Comparison of ENCODE assay signal across 11 cellular contexts in the genomic region with DNA sequence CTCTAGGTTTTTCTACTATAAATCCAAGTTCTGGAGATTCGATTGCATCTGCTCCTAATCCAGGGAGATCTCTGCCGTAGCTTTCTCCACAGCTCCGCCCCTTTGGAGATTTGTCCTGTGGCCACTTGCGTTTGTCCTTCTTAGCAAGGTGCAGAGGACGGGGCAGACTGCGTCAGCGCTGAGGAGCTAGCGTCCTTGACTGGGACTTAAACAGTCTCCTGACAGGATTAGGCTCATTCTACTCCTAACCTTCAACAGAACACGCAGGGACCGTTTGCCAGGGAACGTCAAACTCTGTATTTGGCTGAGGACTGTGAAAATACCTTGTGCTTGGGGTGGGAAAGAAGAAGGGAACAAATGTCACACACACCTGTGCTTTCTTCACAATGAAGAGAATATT. TPM values are rescaled to one million over a fixed set of nuclear protein-coding genes. Genes with fewer than 3 reads are reported as not detected.
A peak's percentile ranks its signal among the peaks of the same experiment; 100 is the strongest.
DNase-seq lines count a peak whose midpoint lies in the region; ATAC-seq and TF ChIP-seq lines count a peak whose summit lies in the region.
"Had no signal": no experiment of that assay in that cellular context is flagged by ENCODE, and none has a peak within 500 bp of the region (broad histone marks: within the 10 kb centered on the region; RNA-seq: fewer than 3 reads in every experiment).

No MANE protein-coding gene starts in this region.

- TF ChIP-seq POLR2A in thyroid gland (IDR thresholded peaks at IDR 0.05), result peak in 1 of 2 donors; percentile 68

- H3K36me3 ChIP-seq in mucosa of stomach (ENCODE audit: control insufficient read depth, insufficient read depth, low read length) (no peaks in the 10 kb centered on the region), thyroid gland (no peaks in the 10 kb centered on the region)

- H3K27ac ChIP-seq in thyroid gland, result peak overlapping the region; percentile 90 to 96 (median 94)

- H3K27me3 Mint-ChIP-seq in glutamatergic neuron (ENCODE audit: unreplicated experiment), result peaks cover 2% of the 10 kb centered on the region

- intact Hi-C loops in thyroid gland (cut with DNase I), result no loop called here

- peak overlapping the region; percentile 22 for H3K4me3 Mint-ChIP-seq in glutamatergic neuron (ENCODE audit: unreplicated experiment)
- H3K4me3 Mint-ChIP-seq: activated CD4-positive, alpha-beta memory T cell treated with anti-CD3 and anti-CD28 coated beads, Interleukin-2, amount 10 ng/mL, durations not matched to agents 7 days and 5 days; activated naive CD8-positive, alpha-beta T cell had no signal

- DNase-seq in SK-MEL-5 (ENCODE audit: low read depth, low spot score) (peak; percentile 11), glutamatergic neuron (no peak), thyroid gland (peak; percentile 59 to 66), NCI-H524 treated with DMSO at 0.1 percent for 48 hours (lab: John Stamatoyannopoulos, UW) (no peak)
- no peak for DNase-seq in NK-92 treated with Interleukin-12 subunit alpha and Interleukin-12 subunit beta, amount 100 ng/mL, for 24 hours (lab: John Stamatoyannopoulos, UW)
- DNase-seq: activated CD4-positive, alpha-beta memory T cell treated with anti-CD3 and anti-CD28 coated beads, Interleukin-2, amount 10 ng/mL, durations not matched to agents 7 days and 5 days had no signal

- H3K9ac ChIP-seq in mucosa of stomach (ENCODE audit: low read length), result peak overlapping the region; percentile 58

- peaks cover 42% of the 10 kb centered on the region for H3K4me1 Mint-ChIP-seq in glutamatergic neuron (ENCODE audit: low read depth, unreplicated experiment)
- H3K4me1 Mint-ChIP-seq: activated CD4-positive, alpha-beta memory T cell treated with anti-CD3 and anti-CD28 coated beads, Interleukin-2, amount 10 ng/mL, durations not matched to agents 7 days and 5 days had no signal

- H3K9me3 ChIP-seq in mucosa of stomach (ENCODE audit: control insufficient read depth, low read length) (no peaks in the 10 kb centered on the region), thyroid gland (no peaks in the 10 kb centered on the region)

- H3K4me3 ChIP-seq in mucosa of stomach (ENCODE audit: low read length), result peak overlapping the region; percentile 54
- H3K4me3 ChIP-seq in thyroid gland (replicated peaks in 1 of 3), result peak overlapping the region in 1 of 3 donors; percentile 5
- H3K4me3 ChIP-seq: GM12878 had no signal

- H3K27ac Mint-ChIP-seq in glutamatergic neuron (ENCODE audit: unreplicated experiment), result no peak overlapping the region
- H3K27ac Mint-ChIP-seq: activated CD4-positive, alpha-beta memory T cell treated with anti-CD3 and anti-CD28 coated beads, Interleukin-2, amount 10 ng/mL, durations not matched to agents 7 days and 5 days; activated naive CD8-positive, alpha-beta T cell had no signal

- H3K36me3 Mint-ChIP-seq in glutamatergic neuron (ENCODE audit: unreplicated experiment), result peaks cover 8% of the 10 kb centered on the region

- no peaks in the 10 kb centered on the region for H3K27me3 ChIP-seq in mucosa of stomach (ENCODE audit: control insufficient read depth, insufficient read depth, low read length)
- no peaks in the 10 kb centered on the region for H3K27me3 ChIP-seq in thyroid gland

- WGBS in thyroid gland, 2 donors, result 18 to 38% methylated on average over 11 of the region's 11 CpGs

- in situ Hi-C loops in SK-MEL-5 (cut with HindIII; ENCODE audit: low pct_unique_long_range_greater_than_20kb, low sequenced_read_pairs), result no loop called here

- peaks cover under 1% of the 10 kb centered on the region for H3K9me3 Mint-ChIP-seq in glutamatergic neuron (ENCODE audit: unreplicated experiment)
- H3K9me3 Mint-ChIP-seq: activated CD4-positive, alpha-beta memory T cell treated with anti-CD3 and anti-CD28 coated beads, Interleukin-2, amount 10 ng/mL, durations not matched to agents 7 days and 5 days had no signal

- ATAC-seq in HG02623 (IDR thresholded peaks at IDR 0.05; ENCODE audit: unreplicated experiment) (no peak), HG03442 (IDR thresholded peaks at IDR 0.05; ENCODE audit: unreplicated experiment) (no peak)

- H3K4me1 ChIP-seq in mucosa of stomach (ENCODE audit: control insufficient read depth, insufficient read depth, low read length) (peaks cover 31% of the 10 kb centered on the region), thyroid gland (peaks cover 48 to 49% of the 10 kb centered on the region in 2 donors)

- TF ChIP-seq CTCF in glutamatergic neuron (IDR thresholded peaks at IDR 0.05; ENCODE audit: partially characterized antibody, unreplicated experiment) (no peak), thyroid gland (IDR thresholded peaks at IDR 0.05) (no peak)

RNA-seq across cellular contexts. Expression of a gene that starts 38.6 kb away (rescaled TPM):
- 45.8 and 49.8 TPM in 2 replicates for total RNA-seq in SK-MEL-5 (2014; rRNA removed; shearing (Covaris generic))
- polyA plus RNA-seq in SK-MEL-5 (2015; cell fraction: cytosol; rRNA removed), result 79.8 and 87.2 TPM in 2 replicates
- polyA plus RNA-seq in SK-MEL-5 (2015; cell fraction: nucleus; rRNA removed), result 83.2 and 116 TPM in 2 replicates
- total RNA-seq in glutamatergic neuron (ENCODE audit: unreplicated experiment) (95.5 TPM), thyroid gland (100 to 1,000 TPM; 290 to 437 (median 377) TPM)
- total RNA-seq: activated CD4-positive, alpha-beta memory T cell treated with anti-CD3 and anti-CD28 coated beads, Interleukin-2, amount 10 ng/mL, durations not matched to agents 7 days and 5 days had no signal

Comparison
In these comparisons a context has a peak if more than half of its experiments do, and no peak if none do; other contexts are left out.
1. DNase-seq: peak in SK-MEL-5 (single experiment) and thyroid gland (2 of 2); none in glutamatergic neuron (single experiment), NCI-H524 treated with DMSO at 0.1 percent for 48 hours (single experiment) and NK-92 treated with Interleukin-12 subunit alpha and Interleukin-12 subunit beta, amount 100 ng/mL, for 24 hours (single experiment).